8 cellular contexts compared by ENCODE assay signal in genomic region chr16:89330177-89330856, GRCh38.
DNase-seq lines count a peak whose midpoint lies in the region; FAIRE-seq and TF ChIP-seq lines count a peak whose summit lies in the region.

No MANE protein-coding gene starts in this region.

- H3K4me1 ChIP-seq in tibial nerve, result peaks cover 0 to 95% (median 54%) of the 10 kb centered on the region in 4 donors

- TF ChIP-seq POLR2A in tibial nerve (IDR thresholded peaks at IDR 0.05), result no peak

- peak; percentile 79 for DNase-seq in ACHN
- peak; percentile 67 for DNase-seq in HTR-8/SVneo (ENCODE audit: insufficient read length, low spot score)
- peak; percentile 76 for DNase-seq in kidney epithelial cell (ENCODE audit: low read depth)
- DNase-seq in SKM-1 (lab: John Stamatoyannopoulos, UW; ENCODE audit: unreplicated experiment), result no peak
- DNase-seq in NCI-H1930 (lab: John Stamatoyannopoulos, UW), result no peak
- no peak for DNase-seq in SHP77 treated with DMSO at 0.1 percent for 48 hours (lab: John Stamatoyannopoulos, UW)
- DNase-seq in tibial nerve (ENCODE audit: low spot score in 2 of 2), result no peak

- H3K36me3 Mint-ChIP-seq in activated naive CD8-positive, alpha-beta T cell, result peaks cover 2% of the 10 kb centered on the region

- H3K27me3 ChIP-seq in kidney epithelial cell (ENCODE audit: control insufficient read depth, insufficient read depth, low read length) (no peaks in the 10 kb centered on the region), tibial nerve (no peaks in the 10 kb centered on the region)

- H3K36me3 ChIP-seq in kidney epithelial cell (ENCODE audit: control insufficient read depth, insufficient read depth, low read length) (no peaks in the 10 kb centered on the region), tibial nerve (no peaks in the 10 kb centered on the region)

- no peak for TF ChIP-seq CTCF in kidney epithelial cell (IDR thresholded peaks at IDR 0.05; ENCODE audit: insufficient read depth, low read length, poor library complexity, severe bottlenecking)
- no peak for TF ChIP-seq CTCF in tibial nerve (IDR thresholded peaks at IDR 0.05)

- H3K4me3 ChIP-seq in kidney epithelial cell (ENCODE audit: low read depth, low read length) (no peak overlapping the region), tibial nerve (no peak overlapping the region)

- peak overlapping the region; percentile 81 for H3K27ac Mint-ChIP-seq in activated naive CD8-positive, alpha-beta T cell

- H3K9me3 Mint-ChIP-seq in activated naive CD8-positive, alpha-beta T cell (ENCODE audit: low read depth), result no peaks in the 10 kb centered on the region

- H3K4me1 Mint-ChIP-seq in activated naive CD8-positive, alpha-beta T cell (ENCODE audit: low read depth), result peaks cover 87% of the 10 kb centered on the region

- 42 to 53% methylated on average over 23 to 25 of the region's 25 CpGs for WGBS in tibial nerve, 2 donors

- no peak for FAIRE-seq in HTR-8/SVneo (lab: Jason Lieb, UNC)

- H3K9me3 ChIP-seq in tibial nerve, result no peaks in the 10 kb centered on the region

- TF ChIP-seq EP300 in tibial nerve (IDR thresholded peaks at IDR 0.05), result peak in 1 of 2 donors; percentile 5

- in situ Hi-C loops in ACHN (cut with HindIII; ENCODE audit: low pct_ligation_motif_present, low pct_unique_long_range_greater_than_20kb, low sequenced_read_pairs), result no loop called here

- H3K4me3 Mint-ChIP-seq in activated naive CD8-positive, alpha-beta T cell, result peak overlapping the region; percentile 69

- peak overlapping the region in 2 of 4 donors; percentile 47 to 58 for H3K27ac ChIP-seq in tibial nerve

- H3K27me3 Mint-ChIP-seq in activated naive CD8-positive, alpha-beta T cell, result no peaks in the 10 kb centered on the region

Comparison
In these comparisons a context has a peak if more than half of its experiments do, and no peak if none do; other contexts are left out.
1. DNase-seq: peak in ACHN (single experiment), HTR-8/SVneo (single experiment) and kidney epithelial cell (single experiment); none in SKM-1 (single experiment), NCI-H1930 (0 of 2), SHP77 treated with DMSO at 0.1 percent for 48 hours (single experiment) and tibial nerve (0 of 2).